8 cellular contexts compared by ENCODE assay signal in genomic region chr5:177456591-177456964, GRCh38. TPM values are rescaled to one million over a fixed set of nuclear protein-coding genes. Genes with fewer than 3 reads are reported as not detected.
DNase-seq lines count a peak whose midpoint lies in the region; ATAC-seq and TF ChIP-seq lines count a peak whose summit lies in the region.

No MANE protein-coding gene starts in this region.

- H3K9ac ChIP-seq in HUES64 (ENCODE audit: low read depth, low read length): no peak overlapping the region

- peaks cover 2 to 8% of the 10 kb centered on the region in 2 donors for H3K36me3 Mint-ChIP-seq in CD14-positive monocyte
- peaks cover 12% of the 10 kb centered on the region for H3K36me3 Mint-ChIP-seq in neural crest cell (ENCODE audit: low read depth)

- TF ChIP-seq POLR2A in breast epithelium (IDR thresholded peaks at IDR 0.05): no peak

- peaks cover 41% of the 10 kb centered on the region for H3K36me3 ChIP-seq in HUES64 (ENCODE audit: insufficient read depth, low read length)
- no peaks in the 10 kb centered on the region for H3K36me3 ChIP-seq in breast epithelium
- H3K36me3 ChIP-seq in left lung: peaks cover 0 to 27% of the 10 kb centered on the region in 2 donors

- peak overlapping the region; percentile 78 to 84 for H3K4me3 Mint-ChIP-seq in CD14-positive monocyte
- H3K4me3 Mint-ChIP-seq in neural crest cell: peak overlapping the region; percentile 93

- H3K27ac Mint-ChIP-seq in CD14-positive monocyte (peak overlapping the region in 5 of 7 donors; percentile 72 to 86 (median 79)), neural crest cell (ENCODE audit: unreplicated experiment) (peak overlapping the region; percentile 78)

- peaks cover 0 to 13% (median 0%) of the 10 kb centered on the region in 7 donors for H3K9me3 Mint-ChIP-seq in CD14-positive monocyte
- no peaks in the 10 kb centered on the region for H3K9me3 Mint-ChIP-seq in neural crest cell

- whole genome bisulfite sequencing in HUES64: 68% methylated on average over 10 of the region's 12 CpGs

- H3K27me3 Mint-ChIP-seq in CD14-positive monocyte (ENCODE audit: low read depth in 3 of 3) (peaks cover 23 to 38% (median 29%) of the 10 kb centered on the region in 3 donors), neural crest cell (ENCODE audit: low read depth) (peaks cover 37% of the 10 kb centered on the region)

- H3K27me3 ChIP-seq in HUES64 (ENCODE audit: insufficient read depth, low read length): peaks cover 8% of the 10 kb centered on the region; the same call in 1 of the 2 replicates
- peaks cover 0 to 2% of the 10 kb centered on the region in 2 donors for H3K27me3 ChIP-seq in breast epithelium
- peaks cover 0 to 32% of the 10 kb centered on the region in 2 donors for H3K27me3 ChIP-seq in left lung

- no peak for DNase-seq in CD14-positive monocyte (ENCODE audit: low spot score)
- DNase-seq in breast epithelium (ENCODE audit: low spot score in 2 of 2): no peak
- no peak for DNase-seq in neural crest cell (ENCODE audit: low read depth, low spot score)
- no peak for DNase-seq in left lung
- no peak for DNase-seq in T-helper 9 cell

- TF ChIP-seq CTCF in CD14-positive monocyte (IDR thresholded peaks at IDR 0.05) (peak; percentile 45), breast epithelium (IDR thresholded peaks at IDR 0.05) (no peak), neural crest cell (conservative IDR thresholded peaks at IDR 0.05) (no peak), left lung (IDR thresholded peaks at IDR 0.05) (no peak)

- H3K9me3 ChIP-seq in HUES64 (ENCODE audit: insufficient read depth, low read depth, low read length) (no peaks in the 10 kb centered on the region), breast epithelium (no peaks in the 10 kb centered on the region), left lung (no peaks in the 10 kb centered on the region)

- no peak for ATAC-seq in left lung
- ATAC-seq in GM18519 (IDR thresholded peaks at IDR 0.05; ENCODE audit: low FRiP score, unreplicated experiment): no peak
- no peak for ATAC-seq in HG03039 (IDR thresholded peaks at IDR 0.05; ENCODE audit: unreplicated experiment)

- H3K27ac ChIP-seq in HUES64 (ENCODE audit: low read depth, low read length) (peak overlapping the region; percentile 35; the same call in 1 of the 2 replicates), breast epithelium (peak overlapping the region; percentile 81 to 82), left lung (no peak overlapping the region)

- intact Hi-C loops in CD14-positive monocyte (cut with micrococcal nuclease) (loop anchor here (2.0 to 5.0 kb wide), 3 partner anchors 38 to 149 kb away; partner anchors contain the start of gene PDLIM7 (in 1 of the 2)), breast epithelium (cut with DNase I; ENCODE audit: low total_unique reads) (loop anchor here (10.0 kb wide), 1 partner anchor 342 kb away; no protein-coding TSS in a partner anchor), left lung (cut with DNase I) (loop anchor here (10.0 kb wide), 2 partner anchors 62 to 132 kb away; no protein-coding TSS in a partner anchor)

- H3K4me1 Mint-ChIP-seq in CD14-positive monocyte (peaks cover 29% of the 10 kb centered on the region), neural crest cell (peaks cover 37% of the 10 kb centered on the region)

- H3K4me1 ChIP-seq in HUES64 (ENCODE audit: insufficient read depth, low read length): peaks cover 22% of the 10 kb centered on the region; the same call in 1 of the 2 replicates
- no peaks in the 10 kb centered on the region for H3K4me1 ChIP-seq in breast epithelium
- peaks cover 8 to 50% of the 10 kb centered on the region in 2 donors for H3K4me1 ChIP-seq in left lung

- no peak overlapping the region for H3K4me3 ChIP-seq in HUES64 (ENCODE audit: low read length)
- peak overlapping the region in 1 of 3 donors; percentile 60 for H3K4me3 ChIP-seq in breast epithelium
- H3K4me3 ChIP-seq in left lung: peak overlapping the region in 1 of 2 donors; percentile 64

RNA-seq across cellular contexts. Expression of gene PRR7, which starts 10.0 kb away (rescaled TPM):
- polyA plus RNA-seq in CD14-positive monocyte: 1 to 10 TPM; 1.8 to 2.1 TPM
- polyA plus RNA-seq in HUES64 (2013, experiment 1 of 2): 5.5 TPM
- polyA plus RNA-seq in HUES64 (2013, experiment 2 of 2): 7.7 TPM
- 1 to 10 TPM in 2 of 3 donors, under 1 TPM in 1; 0.48 to 2.0 (median 1.3) TPM for total RNA-seq in breast epithelium
- total RNA-seq in neural crest cell: 16.1 and 19.0 TPM in 2 replicates
- total RNA-seq in left lung: 1 to 10 TPM; 2.7 to 4.1 TPM

RNA-seq across cellular contexts. Expression of gene DBN1, which starts 16.9 kb away (rescaled TPM):
- polyA plus RNA-seq in CD14-positive monocyte: 1 to 10 TPM in 1 of 2 donors, under 1 TPM in 1; 0.71 to 1.6 TPM
- polyA plus RNA-seq in HUES64 (2013, experiment 1 of 2): 252 TPM
- 228 TPM for polyA plus RNA-seq in HUES64 (2013, experiment 2 of 2)
- 10 to 100 TPM; 30.7 to 94.6 (median 61.3) TPM for total RNA-seq in breast epithelium
- 387 and 410 TPM in 2 replicates for total RNA-seq in neural crest cell
- 10 to 100 TPM; 43.2 to 83.1 TPM for total RNA-seq in left lung

RNA-seq across cellular contexts. Expression of gene GRK6, which starts 30.1 kb away (rescaled TPM):
- polyA plus RNA-seq in CD14-positive monocyte: 10 to 100 TPM; 41.6 to 63.4 TPM
- polyA plus RNA-seq in HUES64 (2013, experiment 1 of 2): 25.2 TPM
- 29.3 TPM for polyA plus RNA-seq in HUES64 (2013, experiment 2 of 2)
- total RNA-seq in breast epithelium: 10 to 100 TPM; 21.3 to 25.0 (median 22.1) TPM
- total RNA-seq in neural crest cell: 47.4 and 54.9 TPM in 2 replicates
- 10 to 100 TPM; 32.3 to 57.1 TPM for total RNA-seq in left lung

RNA-seq across cellular contexts. Expression of gene PDLIM7, which starts 40.8 kb away (rescaled TPM):
- 10 to 100 TPM; 21.6 to 27.2 TPM for polyA plus RNA-seq in CD14-positive monocyte
- polyA plus RNA-seq in HUES64 (2013, experiment 1 of 2): 118 TPM
- 108 TPM for polyA plus RNA-seq in HUES64 (2013, experiment 2 of 2)
- 10 to 100 TPM; 17.1 to 61.9 (median 42.6) TPM for total RNA-seq in breast epithelium
- total RNA-seq in neural crest cell: 129 and 147 TPM in 2 replicates
- 100 to 1,000 TPM; 107 to 141 TPM for total RNA-seq in left lung

RNA-seq across cellular contexts. Expression of gene F12, which starts 47.2 kb away (rescaled TPM):
- polyA plus RNA-seq in CD14-positive monocyte: 1 to 10 TPM; 1.4 to 1.5 TPM
- 0.60 TPM for polyA plus RNA-seq in HUES64 (2013, experiment 1 of 2)
- polyA plus RNA-seq in HUES64 (2013, experiment 2 of 2): 1.4 TPM
- total RNA-seq in breast epithelium: 1 to 10 TPM in 2 of 3 donors, under 1 TPM in 1; 0.64 to 2.9 (median 2.6) TPM
- total RNA-seq in neural crest cell: 2.3 and 2.7 TPM in 2 replicates
- 1 to 10 TPM in 1 of 2 donors, under 1 TPM in 1; 0.63 to 1.1 TPM for total RNA-seq in left lung

Comparison
In these comparisons a context has a peak if more than half of its experiments do, and no peak if none do; other contexts are left out.
1. H3K27ac ChIP-seq: peak in HUES64 (single experiment) and breast epithelium (2 of 2); none in left lung (0 of 2).